In genomic region chr10:129626309-129626708, GRCh38 we compare ENCODE assay signal across 23 cellular contexts.
"Had no signal": no experiment of that assay in that cellular context is flagged by ENCODE, and none has a peak within 500 bp of the region (broad histone marks: within the 10 kb centered on the region; RNA-seq: fewer than 3 reads in every experiment).

No MANE protein-coding gene starts in this region.

- ATAC-seq: body of pancreas; gastroesophageal sphincter; left lung; right lobe of liver; stimulated activated effector memory CD8-positive, alpha-beta T cell treated with anti-CD3 and anti-CD28 coated beads, Interleukin-12 subunit alpha, Interleukin-12 subunit beta, amount 100 ng/mL, for 72 hours had no signal

- H3K4me1 ChIP-seq: body of pancreas, left lung, right lobe of liver had no signal

- H3K4me3 ChIP-seq: body of pancreas, cardiac muscle cell, esophagus muscularis mucosa, gastroesophageal sphincter, left lung, right lobe of liver, stomach, suprapubic skin, tibial nerve had no signal

- DNase-seq: activated CD4-positive, alpha-beta memory T cell treated with anti-CD3 and anti-CD28 coated beads, Interleukin-2, amount 10 ng/mL, durations not matched to agents 7 days and 5 days; activated CD4-positive, alpha-beta T cell treated with anti-CD3 and anti-CD28 coated beads, Interleukin-2, amount 10 ng/mL, durations not matched to agents 24 days and 14 days; activated CD4-positive, CD25-positive, alpha-beta regulatory T cell; activated gamma-delta T cell; activated naive CD4-positive, alpha-beta T cell treated with anti-CD3 and anti-CD28 coated beads, Interleukin-2, amount 50 U/mL, for 16 hours; activated T-cell treated with anti-CD3 and anti-CD28 coated beads for 4 hours; body of pancreas; effector memory CD4-positive, alpha-beta T cell; heart right ventricle; immature natural killer cell; kidney glomerular epithelial cell; left lung; right lobe of liver; small intestine; stimulated activated CD4-positive, alpha-beta T cell treated with anti-CD3 and anti-CD28 coated beads, Interleukin-2, amount 100 ng/mL, for 24 hours; stomach; T-helper 1 cell had no signal

- H3K9me3 ChIP-seq: body of pancreas, esophagus muscularis mucosa, gastroesophageal sphincter, heart right ventricle, left lung, right lobe of liver, stomach, suprapubic skin had no signal

- H3K36me3 ChIP-seq: cardiac muscle cell, esophagus muscularis mucosa, gastroesophageal sphincter, heart right ventricle, left lung, right lobe of liver, stomach, suprapubic skin, tibial nerve had no signal

- H3K27ac ChIP-seq: body of pancreas, cardiac muscle cell, esophagus muscularis mucosa, gastroesophageal sphincter, left lung, right lobe of liver, stomach, suprapubic skin, tibial nerve had no signal

- H3K27me3 ChIP-seq: body of pancreas, cardiac muscle cell, esophagus muscularis mucosa, gastroesophageal sphincter, heart right ventricle, left lung, right lobe of liver, stomach, suprapubic skin, tibial nerve had no signal
